Comparison of ENCODE assay signal across 11 cellular contexts in the genomic region with DNA sequence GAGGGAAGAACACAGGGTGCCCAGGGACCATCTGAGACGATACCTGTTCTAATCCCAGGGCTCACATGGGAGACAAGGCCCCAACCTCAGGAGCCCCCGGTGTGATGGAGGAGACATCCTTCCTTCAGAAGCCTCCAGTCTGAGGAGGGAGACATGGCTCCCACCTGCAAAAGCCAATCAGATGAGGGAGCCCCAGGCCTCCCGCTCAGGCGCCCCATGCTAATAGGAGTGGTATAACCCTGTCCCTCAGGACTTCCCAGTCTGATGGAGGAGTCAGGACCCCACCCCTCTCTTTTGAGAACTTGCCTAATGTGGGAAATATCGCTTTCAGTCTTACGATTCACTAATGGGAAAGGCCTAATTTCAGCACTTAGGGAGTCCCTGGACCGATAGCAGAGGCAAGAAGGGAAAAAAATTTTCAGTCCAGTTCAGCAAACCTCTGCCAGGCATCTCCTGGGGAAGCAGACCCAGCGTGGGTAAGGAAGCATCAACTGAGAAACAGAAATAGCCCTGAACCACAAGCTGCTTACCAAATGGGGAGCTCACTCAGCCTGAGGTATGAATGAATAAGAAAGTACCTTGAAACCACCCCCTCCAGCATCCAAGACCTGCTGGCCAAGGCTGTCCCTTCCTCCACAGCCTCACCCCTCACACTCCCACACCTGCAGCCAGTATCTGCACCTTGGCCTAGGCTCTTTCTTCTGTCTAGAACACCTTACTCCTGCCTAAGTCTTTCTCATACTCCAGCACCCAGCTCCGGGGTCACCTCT. TPM values are rescaled to one million over a fixed set of nuclear protein-coding genes. Genes with fewer than 3 reads are reported as not detected.
DNase-seq lines count a peak whose midpoint lies in the region; ATAC-seq and TF ChIP-seq lines count a peak whose summit lies in the region.
"Had no signal": no experiment of that assay in that cellular context is flagged by ENCODE, and none has a peak within 500 bp of the region (broad histone marks: within the 10 kb centered on the region; RNA-seq: fewer than 3 reads in every experiment).

No MANE protein-coding gene starts in this region.

- H3K9me3 Mint-ChIP-seq in activated CD4-positive, alpha-beta T cell treated with anti-CD3 and anti-CD28 coated beads, Interleukin-2, amount 10 ng/mL, durations not matched to agents 7 days and 5 days: no peaks in the 10 kb centered on the region

- TF ChIP-seq CTCF in Peyer's patch (IDR thresholded peaks at IDR 0.05) (no peak), gastroesophageal sphincter (IDR thresholded peaks at IDR 0.05) (no peak)

- no peaks in the 10 kb centered on the region for H3K36me3 Mint-ChIP-seq in activated CD4-positive, alpha-beta T cell treated with anti-CD3 and anti-CD28 coated beads, Interleukin-2, amount 10 ng/mL, durations not matched to agents 7 days and 5 days (ENCODE audit: low read depth)

- H3K4me1 Mint-ChIP-seq in activated CD4-positive, alpha-beta T cell treated with anti-CD3 and anti-CD28 coated beads, Interleukin-2, amount 10 ng/mL, durations not matched to agents 7 days and 5 days: peaks cover 84% of the 10 kb centered on the region

- POLR2A ChIA-PET in activated CD4-positive, alpha-beta T cell treated with anti-CD3 and anti-CD28 coated beads, Interleukin-2, amount 10 ng/mL, durations not matched to agents 7 days and 5 days (lab: Charles Lee): no interaction called here

- no peak overlapping the region for H3K4me3 ChIP-seq in Peyer's patch
- H3K4me3 ChIP-seq in gastroesophageal sphincter: no peak overlapping the region
- peak overlapping the region in 1 of 2 donors; percentile 8 for H3K4me3 ChIP-seq in stomach smooth muscle (ENCODE audit: low read length in 2 of 2)

- H3K27ac ChIP-seq in Peyer's patch (peak overlapping the region in 3 of 4 donors; percentile 65 to 95 (median 94)), gastroesophageal sphincter (peak overlapping the region in 3 of 4 donors; percentile 90 to 98 (median 96)), stomach smooth muscle (ENCODE audit: low read length) (peak overlapping the region; percentile 92)

- no peak for DNase-seq in activated CD4-positive, alpha-beta T cell treated with anti-CD3 and anti-CD28 coated beads, Interleukin-2, amount 10 ng/mL, durations not matched to agents 7 days and 5 days
- no peak for DNase-seq in activated CD4-positive, alpha-beta T cell treated with anti-CD3 and anti-CD28 coated beads, Interleukin-2, amount 50 U/mL, for 1 hour
- DNase-seq in Peyer's patch (no peak), AG20443 (ENCODE audit: low spot score) (no peak), NCI-H128 (lab: John Stamatoyannopoulos, UW; ENCODE audit: unreplicated experiment) (no peak)
- DNase-seq: activated CD4-positive, CD25-positive, alpha-beta regulatory T cell treated with anti-CD3 and anti-CD28 coated beads, Interleukin-2, amount 50 U/mL, for 72 hours; foreskin melanocyte; NCI-H1105 had no signal

- no peaks in the 10 kb centered on the region for H3K27me3 Mint-ChIP-seq in activated CD4-positive, alpha-beta T cell treated with anti-CD3 and anti-CD28 coated beads, Interleukin-2, amount 10 ng/mL, durations not matched to agents 7 days and 5 days

- CTCF ChIA-PET in activated CD4-positive, alpha-beta T cell treated with anti-CD3 and anti-CD28 coated beads, Interleukin-2, amount 10 ng/mL, durations not matched to agents 7 days and 5 days (lab: Charles Lee): interaction anchor here (0.9 to 2.1 kb wide), 5 partner anchors 11 to 36 kb away, joined by 3 to 6 read pairs (median 5); no protein-coding TSS in a partner anchor

- TF ChIP-seq POLR2A in Peyer's patch (IDR thresholded peaks at IDR 0.05) (no peak), gastroesophageal sphincter (IDR thresholded peaks at IDR 0.05) (no peak)

- H3K4me1 ChIP-seq in Peyer's patch: peaks cover 8 to 100% (median 26%) of the 10 kb centered on the region in 4 donors
- peaks cover 19 to 100% (median 89%) of the 10 kb centered on the region in 3 donors for H3K4me1 ChIP-seq in gastroesophageal sphincter
- peaks cover 96% of the 10 kb centered on the region for H3K4me1 ChIP-seq in stomach smooth muscle (ENCODE audit: control insufficient read depth, insufficient read depth, low read length)

- 47 to 66% methylated on average over 3 to 4 of the region's 9 CpGs for WGBS in gastroesophageal sphincter (ENCODE audit: low coverage in 1 of 2), 2 donors

- peak overlapping the region; percentile 42 for H3K27ac Mint-ChIP-seq in activated CD4-positive, alpha-beta T cell treated with anti-CD3 and anti-CD28 coated beads, Interleukin-2, amount 10 ng/mL, durations not matched to agents 7 days and 5 days

- H3K36me3 ChIP-seq in Peyer's patch (no peaks in the 10 kb centered on the region), gastroesophageal sphincter (no peaks in the 10 kb centered on the region), stomach smooth muscle (ENCODE audit: control insufficient read depth in 2 of 2, insufficient read depth in 2 of 2, low read length in 2 of 2) (peaks cover 0 to 2% of the 10 kb centered on the region in 2 donors)

- H3K9me3 ChIP-seq in Peyer's patch (no peaks in the 10 kb centered on the region), gastroesophageal sphincter (no peaks in the 10 kb centered on the region), stomach smooth muscle (ENCODE audit: control insufficient read depth in 2 of 2, low read length in 2 of 2) (no peaks in the 10 kb centered on the region)

- H3K4me3 Mint-ChIP-seq in activated CD4-positive, alpha-beta T cell treated with anti-CD3 and anti-CD28 coated beads, Interleukin-2, amount 10 ng/mL, durations not matched to agents 7 days and 5 days: no peak overlapping the region

- no peaks in the 10 kb centered on the region for H3K27me3 ChIP-seq in Peyer's patch
- no peaks in the 10 kb centered on the region for H3K27me3 ChIP-seq in gastroesophageal sphincter
- H3K27me3 ChIP-seq in stomach smooth muscle (ENCODE audit: control insufficient read depth in 1 of 2, insufficient read depth in 2 of 2, low read length in 2 of 2): no peaks in the 10 kb centered on the region

- ATAC-seq in gastroesophageal sphincter (no peak), HG03439 (IDR thresholded peaks at IDR 0.05; ENCODE audit: unreplicated experiment) (no peak)

- H3K9ac ChIP-seq in stomach smooth muscle (ENCODE audit: low read length in 2 of 2): no peak overlapping the region

- TF ChIP-seq EP300 in gastroesophageal sphincter (IDR thresholded peaks at IDR 0.05): no peak

RNA-seq across cellular contexts. Expression of gene ARRB1, which starts 5.8 kb away (rescaled TPM):
- 10 to 100 TPM; 24.3 to 29.5 TPM for total RNA-seq in activated CD4-positive, alpha-beta T cell treated with anti-CD3 and anti-CD28 coated beads, Interleukin-2, amount 10 ng/mL, durations not matched to agents 7 days and 5 days
- 100 to 1,000 TPM in 2 of 4 donors, 10 to 100 TPM in 2; 45.4 to 136 (median 90.6) TPM for total RNA-seq in Peyer's patch
- total RNA-seq in gastroesophageal sphincter: 100 to 1,000 TPM in 1 of 4 donors, 10 to 100 TPM in 3; 72.3 to 120 (median 93.0) TPM

RNA-seq across cellular contexts. Expression of gene RPS3, which starts 53.7 kb away (rescaled TPM):
- 1,000 to 10,000 TPM; 2,943 to 3,099 TPM for total RNA-seq in activated CD4-positive, alpha-beta T cell treated with anti-CD3 and anti-CD28 coated beads, Interleukin-2, amount 10 ng/mL, durations not matched to agents 7 days and 5 days
- total RNA-seq in Peyer's patch (1,000 to 10,000 TPM in 1 of 4 donors, 100 to 1,000 TPM in 3; 505 to 1,121 (median 614) TPM), gastroesophageal sphincter (1,000 to 10,000 TPM in 2 of 4 donors, 100 to 1,000 TPM in 2; 767 to 1,946 (median 1,260) TPM)
